9 cellular contexts compared by ENCODE assay signal in genomic region chr3:184636774-184637316, GRCh38.
DNase-seq lines count a peak whose midpoint lies in the region; ATAC-seq and TF ChIP-seq lines count a peak whose summit lies in the region.
"Had no signal": no experiment of that assay in that cellular context is flagged by ENCODE, and none has a peak within 500 bp of the region (broad histone marks: within the 10 kb centered on the region; RNA-seq: fewer than 3 reads in every experiment).

No MANE protein-coding gene starts in this region.

- no peaks in the 10 kb centered on the region for H3K36me3 Mint-ChIP-seq in CD8-positive, alpha-beta T cell
- no peaks in the 10 kb centered on the region for H3K36me3 Mint-ChIP-seq in activated naive CD8-positive, alpha-beta T cell treated with anti-CD3 and anti-CD28 coated beads for 36 hours
- H3K36me3 Mint-ChIP-seq in naive thymus-derived CD4-positive, alpha-beta T cell, result peaks cover 0 to 3% (median 0%) of the 10 kb centered on the region in 5 donors

- intact Hi-C loops in CD8-positive, alpha-beta T cell (cut with DNase I, micrococcal nuclease), result no loop called here
- intact Hi-C loops in naive thymus-derived CD4-positive, alpha-beta T cell (cut with micrococcal nuclease), result loop anchor here in 1 of 2 donors (1.0 kb wide), 1 partner anchor 140 kb away; no protein-coding TSS in a partner anchor
- intact Hi-C loops in testis (cut with DNase I; ENCODE audit: low total_unique reads), result no loop called here

- POLR2A ChIA-PET in CD8-positive, alpha-beta T cell (lab: Charles Lee), result no interaction called here
- POLR2A ChIA-PET in naive thymus-derived CD4-positive, alpha-beta T cell (lab: Charles Lee), result interaction anchor here (0.6 to 1.5 kb wide), 3 partner anchors 8 to 76 kb away, joined by 3 read pairs; no protein-coding TSS in a partner anchor

- no peaks in the 10 kb centered on the region for H3K36me3 ChIP-seq in CD8-positive, alpha-beta T cell (ENCODE audit: insufficient read depth, low read length)
- H3K36me3 ChIP-seq in naive thymus-derived CD4-positive, alpha-beta T cell (ENCODE audit: control insufficient read depth in 2 of 3, insufficient read depth in 3 of 3, low read length in 3 of 3), result no peaks in the 10 kb centered on the region
- H3K36me3 ChIP-seq in testis (ENCODE audit: low read depth, missing control alignments), result no peaks in the 10 kb centered on the region

- CTCF ChIA-PET in CD8-positive, alpha-beta T cell (lab: Charles Lee), result interaction anchor here (1.2 to 1.8 kb wide), 3 partner anchors 17 to 141 kb away, joined by 3 to 6 read pairs (median 3); no protein-coding TSS in a partner anchor
- CTCF ChIA-PET in naive thymus-derived CD4-positive, alpha-beta T cell (lab: Charles Lee), result no interaction called here

- no peak for TF ChIP-seq CTCF in CD8-positive, alpha-beta T cell (IDR thresholded peaks at IDR 0.05)
- TF ChIP-seq CTCF in testis (IDR thresholded peaks at IDR 0.05), result no peak

- H3K4me1 ChIP-seq in CD8-positive, alpha-beta T cell (ENCODE audit: insufficient read depth, low read length), result peaks cover 33% of the 10 kb centered on the region
- peaks cover 3 to 25% of the 10 kb centered on the region in 2 donors for H3K4me1 ChIP-seq in naive thymus-derived CD4-positive, alpha-beta T cell (ENCODE audit: control insufficient read depth in 2 of 2, insufficient read depth in 2 of 2, low read length in 2 of 2)
- H3K4me1 ChIP-seq in testis, result no peaks in the 10 kb centered on the region

- no peak overlapping the region for H3K27ac ChIP-seq in CD8-positive, alpha-beta T cell (ENCODE audit: low read depth, low read length)
- H3K27ac ChIP-seq in naive thymus-derived CD4-positive, alpha-beta T cell (ENCODE audit: low read depth, low read length), result no peak overlapping the region
- no peak overlapping the region for H3K27ac ChIP-seq in testis

- peak; percentile 40 for ATAC-seq in CD8-positive, alpha-beta T cell
- peak; percentile 39 for ATAC-seq in naive thymus-derived CD4-positive, alpha-beta T cell
- no peak for ATAC-seq in GM18873 (IDR thresholded peaks at IDR 0.05; ENCODE audit: low FRiP score, unreplicated experiment)

- peak overlapping the region; percentile 66 for H3K27ac Mint-ChIP-seq in CD8-positive, alpha-beta T cell
- no peak overlapping the region for H3K27ac Mint-ChIP-seq in activated naive CD8-positive, alpha-beta T cell treated with anti-CD3 and anti-CD28 coated beads for 36 hours
- H3K27ac Mint-ChIP-seq in naive thymus-derived CD4-positive, alpha-beta T cell, result peak overlapping the region in 4 of 9 donors; percentile 56 to 81 (median 69)

- H3K27me3 Mint-ChIP-seq in CD8-positive, alpha-beta T cell (ENCODE audit: low read depth), result peaks cover 5% of the 10 kb centered on the region
- no peaks in the 10 kb centered on the region for H3K27me3 Mint-ChIP-seq in activated naive CD8-positive, alpha-beta T cell treated with anti-CD3 and anti-CD28 coated beads for 36 hours
- H3K27me3 Mint-ChIP-seq in naive thymus-derived CD4-positive, alpha-beta T cell, result peaks cover 0 to 5% (median 0%) of the 10 kb centered on the region in 5 donors

- no peak overlapping the region for H3K4me3 Mint-ChIP-seq in CD8-positive, alpha-beta T cell
- no peak overlapping the region for H3K4me3 Mint-ChIP-seq in activated naive CD8-positive, alpha-beta T cell treated with anti-CD3 and anti-CD28 coated beads for 36 hours
- H3K4me3 Mint-ChIP-seq in naive thymus-derived CD4-positive, alpha-beta T cell, result peak overlapping the region in 4 of 10 donors; percentile 9 to 41 (median 35)

- DNase-seq in CD8-positive, alpha-beta T cell, result peak in 2 of 7 experiments; percentile 19 to 27
- DNase-seq in NCI-H69 (lab: John Stamatoyannopoulos, UW) (peak; percentile 81), hypothalamus (lab: John Stamatoyannopoulos, UW) (no peak), NCI-H1105 (lab: John Stamatoyannopoulos, UW) (no peak), testis (no peak)
- DNase-seq in activated naive CD8-positive, alpha-beta T cell treated with anti-CD3 and anti-CD28 coated beads for 36 hours, result peak; percentile 56
- DNase-seq in naive thymus-derived CD4-positive, alpha-beta T cell, result peak in 3 of 9 donors; percentile 10 to 58 (median 17)
- DNase-seq: NCI-H446 had no signal

- WGBS in testis, 2 donors, result 92 to 100% methylated on average over 2 of the region's 2 CpGs

- H3K4me1 Mint-ChIP-seq in CD8-positive, alpha-beta T cell (ENCODE audit: low read depth), result peaks cover 8% of the 10 kb centered on the region
- peaks cover 2% of the 10 kb centered on the region for H3K4me1 Mint-ChIP-seq in activated naive CD8-positive, alpha-beta T cell treated with anti-CD3 and anti-CD28 coated beads for 36 hours
- H3K4me1 Mint-ChIP-seq in naive thymus-derived CD4-positive, alpha-beta T cell, result peaks cover 5 to 28% (median 6%) of the 10 kb centered on the region in 7 donors

- no peaks in the 10 kb centered on the region for H3K9me3 Mint-ChIP-seq in CD8-positive, alpha-beta T cell
- H3K9me3 Mint-ChIP-seq in activated naive CD8-positive, alpha-beta T cell treated with anti-CD3 and anti-CD28 coated beads for 36 hours, result no peaks in the 10 kb centered on the region
- no peaks in the 10 kb centered on the region for H3K9me3 Mint-ChIP-seq in naive thymus-derived CD4-positive, alpha-beta T cell

- no peak for TF ChIP-seq POLR2A in testis (IDR thresholded peaks at IDR 0.05)

- no peak overlapping the region for H3K4me3 ChIP-seq in CD8-positive, alpha-beta T cell (ENCODE audit: low read depth, low read length)
- no peak overlapping the region for H3K4me3 ChIP-seq in naive thymus-derived CD4-positive, alpha-beta T cell (ENCODE audit: low read length)
- H3K4me3 ChIP-seq in testis, result no peak overlapping the region

- no peaks in the 10 kb centered on the region for H3K27me3 ChIP-seq in CD8-positive, alpha-beta T cell (ENCODE audit: insufficient read depth, low read length)
- H3K27me3 ChIP-seq in naive thymus-derived CD4-positive, alpha-beta T cell (ENCODE audit: control insufficient read depth in 2 of 2, insufficient read depth in 2 of 2, low read length in 2 of 2), result no peaks in the 10 kb centered on the region
- H3K27me3 ChIP-seq in testis, result no peaks in the 10 kb centered on the region

- H3K9me3 ChIP-seq in CD8-positive, alpha-beta T cell (ENCODE audit: low read length), result no peaks in the 10 kb centered on the region
- H3K9me3 ChIP-seq in naive thymus-derived CD4-positive, alpha-beta T cell (ENCODE audit: control insufficient read depth in 2 of 3, low read length in 3 of 3), result no peaks in the 10 kb centered on the region
- H3K9me3 ChIP-seq in testis, result no peaks in the 10 kb centered on the region

Comparison
In these comparisons a context has a peak if more than half of its experiments do, and no peak if none do; other contexts are left out.
1. DNase-seq: peak in NCI-H69 (single experiment) and activated naive CD8-positive, alpha-beta T cell treated with anti-CD3 and anti-CD28 coated beads for 36 hours (single experiment); none in hypothalamus (0 of 51), NCI-H1105 (single experiment) and testis (single experiment).